ENCODE assay signal across 11 cellular contexts in genomic region chr22:24391836-24392217, GRCh38. TPM values are rescaled to one million over a fixed set of nuclear protein-coding genes. Genes with fewer than 3 reads are reported as not detected.
DNase-seq lines count a peak whose midpoint lies in the region; ATAC-seq and TF ChIP-seq lines count a peak whose summit lies in the region.
"Had no signal": no experiment of that assay in that cellular context is flagged by ENCODE, and none has a peak within 500 bp of the region (broad histone marks: within the 10 kb centered on the region; RNA-seq: fewer than 3 reads in every experiment).

No MANE protein-coding gene starts in this region.

- H3K4me1 Mint-ChIP-seq in activated CD4-positive, alpha-beta memory T cell treated with anti-CD3 and anti-CD28 coated beads, Interleukin-2, amount 10 ng/mL, durations not matched to agents 7 days and 5 days: peaks cover 26% of the 10 kb centered on the region
- peaks cover 10% of the 10 kb centered on the region for H3K4me1 Mint-ChIP-seq in activated CD4-positive, alpha-beta memory T cell treated with anti-CD3 and anti-CD28 coated beads for 36 hours (ENCODE audit: low read depth)

- H3K4me3 ChIP-seq in PC-9: no peak overlapping the region
- no peak overlapping the region for H3K4me3 ChIP-seq in spleen
- H3K4me3 ChIP-seq: lung had no signal

- H3K4me2 ChIP-seq in PC-9: no peak overlapping the region

- H3K4me1 ChIP-seq in PC-9 (replicated peaks; ENCODE audit: insufficient read depth) (no peaks in the 10 kb centered on the region), spleen (peaks cover 3 to 54% (median 19%) of the 10 kb centered on the region in 6 donors)

- WGBS in spleen, 5 donors: 73 to 80% (median 76%) methylated on average over 3 of the region's 3 CpGs

- DNase-seq in activated CD4-positive, alpha-beta memory T cell treated with anti-CD3 and anti-CD28 coated beads, Interleukin-2, amount 10 ng/mL, durations not matched to agents 7 days and 5 days: no peak
- no peak for DNase-seq in activated CD4-positive, alpha-beta memory T cell treated with anti-CD3 and anti-CD28 coated beads for 36 hours
- DNase-seq in PC-9: peak in 1 of 2 experiments; percentile 76
- peak; percentile 75 for DNase-seq in fibroblast of gingiva (ENCODE audit: low read depth)
- no peak for DNase-seq in spleen
- DNase-seq in NCI-H1105 (lab: John Stamatoyannopoulos, UW): no peak
- no peak for DNase-seq in NCI-H187 treated with DMSO at 0.1 percent for 48 hours (lab: John Stamatoyannopoulos, UW)

- intact Hi-C loops in activated CD4-positive, alpha-beta memory T cell treated with anti-CD3 and anti-CD28 coated beads for 36 hours (cut with micrococcal nuclease): no loop called here
- intact Hi-C loops in PC-9 (cut with micrococcal nuclease; ENCODE audit: unreplicated experiment): no loop called here
- intact Hi-C loops in spleen (cut with DNase I; ENCODE audit: low total_unique reads): no loop called here

- peaks cover 11% of the 10 kb centered on the region; the same call in 1 of the 2 replicates for H3K36me3 ChIP-seq in PC-9 (ENCODE audit: low read depth)
- H3K36me3 ChIP-seq in spleen: peaks cover 3 to 47% (median 13%) of the 10 kb centered on the region in 6 donors

- H3K27me3 Mint-ChIP-seq in activated CD4-positive, alpha-beta memory T cell treated with anti-CD3 and anti-CD28 coated beads, Interleukin-2, amount 10 ng/mL, durations not matched to agents 7 days and 5 days: no peaks in the 10 kb centered on the region
- H3K27me3 Mint-ChIP-seq in activated CD4-positive, alpha-beta memory T cell treated with anti-CD3 and anti-CD28 coated beads for 36 hours: no peaks in the 10 kb centered on the region
- H3K27me3 Mint-ChIP-seq: activated naive CD4-positive, alpha-beta T cell treated with anti-CD3 and anti-CD28 coated beads, Interleukin-2, amount 50 U/mL, for 24 hours had no signal

- H2AFZ ChIP-seq in PC-9: no peak overlapping the region

- no peak overlapping the region for H3K4me3 Mint-ChIP-seq in activated CD4-positive, alpha-beta memory T cell treated with anti-CD3 and anti-CD28 coated beads, Interleukin-2, amount 10 ng/mL, durations not matched to agents 7 days and 5 days
- no peak overlapping the region for H3K4me3 Mint-ChIP-seq in activated CD4-positive, alpha-beta memory T cell treated with anti-CD3 and anti-CD28 coated beads for 36 hours
- H3K4me3 Mint-ChIP-seq: activated naive CD4-positive, alpha-beta T cell treated with anti-CD3 and anti-CD28 coated beads, Interleukin-2, amount 50 U/mL, for 24 hours; WTC11 had no signal

- H3K9me3 ChIP-seq in PC-9 (ENCODE audit: insufficient read depth, low read depth): no peaks in the 10 kb centered on the region
- no peaks in the 10 kb centered on the region for H3K9me3 ChIP-seq in spleen

- peak overlapping the region; percentile 42 for H3K27ac Mint-ChIP-seq in activated CD4-positive, alpha-beta memory T cell treated with anti-CD3 and anti-CD28 coated beads, Interleukin-2, amount 10 ng/mL, durations not matched to agents 7 days and 5 days
- H3K27ac Mint-ChIP-seq in activated CD4-positive, alpha-beta memory T cell treated with anti-CD3 and anti-CD28 coated beads for 36 hours: no peak overlapping the region
- H3K27ac Mint-ChIP-seq: activated naive CD4-positive, alpha-beta T cell treated with anti-CD3 and anti-CD28 coated beads, Interleukin-2, amount 50 U/mL, for 24 hours had no signal

- POLR2A ChIA-PET in activated CD4-positive, alpha-beta memory T cell treated with anti-CD3 and anti-CD28 coated beads, Interleukin-2, amount 10 ng/mL, durations not matched to agents 7 days and 5 days (lab: Charles Lee): interaction anchor here (1.1 kb wide), 1 partner anchor 10 kb away, joined by 3 read pairs; no protein-coding TSS in a partner anchor
- POLR2A ChIA-PET in activated CD4-positive, alpha-beta memory T cell treated with anti-CD3 and anti-CD28 coated beads for 36 hours (lab: Charles Lee): no interaction called here
- POLR2A ChIA-PET in PC-9 (lab: Charles Lee; ENCODE audit: unreplicated experiment): no interaction called here

- no TSS peak for BruUV-seq in PC-9 (replicated peaks; lab: Mats Ljungman, UMichigan)

- no peaks in the 10 kb centered on the region for H3K9me2 ChIP-seq in PC-9 (ENCODE audit: insufficient read depth)

- no peak for TF ChIP-seq CTCF in PC-9 (conservative IDR thresholded peaks at IDR 0.05)
- TF ChIP-seq CTCF in spleen (IDR thresholded peaks at IDR 0.05 in 8 of 11, conservative IDR thresholded peaks at IDR 0.05 in 3 of 11): no peak

- CTCF ChIA-PET in activated CD4-positive, alpha-beta memory T cell treated with anti-CD3 and anti-CD28 coated beads, Interleukin-2, amount 10 ng/mL, durations not matched to agents 7 days and 5 days (lab: Charles Lee): interaction anchor here (1.0 to 1.2 kb wide), 2 partner anchors 12 to 31 kb away, joined by 3 read pairs; no protein-coding TSS in a partner anchor
- CTCF ChIA-PET in activated CD4-positive, alpha-beta memory T cell treated with anti-CD3 and anti-CD28 coated beads for 36 hours (lab: Charles Lee): interaction anchor here (0.8 kb wide), 1 partner anchor 134 kb away, joined by 3 read pairs; no protein-coding TSS in a partner anchor
- CTCF ChIA-PET in PC-9 (lab: Charles Lee): no interaction called here

- TF ChIP-seq POLR2A in spleen (IDR thresholded peaks at IDR 0.05): no peak

- no peak for ATAC-seq in HG02759 (IDR thresholded peaks at IDR 0.05; ENCODE audit: unreplicated experiment)
- ATAC-seq: WTC11 had no signal

- H3F3A ChIP-seq in PC-9 (ENCODE audit: insufficient read depth, low read depth): no peaks in the 10 kb centered on the region

- no peaks in the 10 kb centered on the region for H3K79me2 ChIP-seq in PC-9 (ENCODE audit: low read depth)

- no peaks in the 10 kb centered on the region for H3K9me3 Mint-ChIP-seq in activated CD4-positive, alpha-beta memory T cell treated with anti-CD3 and anti-CD28 coated beads, Interleukin-2, amount 10 ng/mL, durations not matched to agents 7 days and 5 days
- no peaks in the 10 kb centered on the region for H3K9me3 Mint-ChIP-seq in activated CD4-positive, alpha-beta memory T cell treated with anti-CD3 and anti-CD28 coated beads for 36 hours
- H3K9me3 Mint-ChIP-seq: activated naive CD4-positive, alpha-beta T cell treated with anti-CD3 and anti-CD28 coated beads, Interleukin-2, amount 50 U/mL, for 24 hours; WTC11 had no signal

- no peaks in the 10 kb centered on the region for H4K20me1 ChIP-seq in PC-9 (ENCODE audit: insufficient read depth)

- H3K27ac ChIP-seq in PC-9: peak overlapping the region; percentile 6; the same call in 1 of the 2 replicates
- peak overlapping the region in 6 of 8 donors; percentile 21 to 71 (median 62) for H3K27ac ChIP-seq in spleen

- peaks cover 27% of the 10 kb centered on the region for H3K36me3 Mint-ChIP-seq in activated CD4-positive, alpha-beta memory T cell treated with anti-CD3 and anti-CD28 coated beads, Interleukin-2, amount 10 ng/mL, durations not matched to agents 7 days and 5 days (ENCODE audit: low read depth)
- H3K36me3 Mint-ChIP-seq in activated CD4-positive, alpha-beta memory T cell treated with anti-CD3 and anti-CD28 coated beads for 36 hours: peaks cover 10% of the 10 kb centered on the region

- no peaks in the 10 kb centered on the region for H3K27me3 ChIP-seq in PC-9 (ENCODE audit: insufficient read depth, low read depth)
- H3K27me3 ChIP-seq in spleen (replicated peaks in 1 of 7): no peaks in the 10 kb centered on the region

RNA-seq across cellular contexts. Expression of gene ADORA2A, which starts 35.6 kb away (rescaled TPM):
- total RNA-seq in activated CD4-positive, alpha-beta memory T cell treated with anti-CD3 and anti-CD28 coated beads, Interleukin-2, amount 10 ng/mL, durations not matched to agents 7 days and 5 days: 10 to 100 TPM; 19.7 to 19.8 TPM
- 10 to 100 TPM; 30.5 to 33.0 TPM for total RNA-seq in activated CD4-positive, alpha-beta memory T cell treated with anti-CD3 and anti-CD28 coated beads for 36 hours
- total RNA-seq in PC-9 (2021): 1.8 and 2.6 TPM in 2 replicates
- 10 to 100 TPM; 15.8 to 31.1 (median 25.2) TPM for total RNA-seq in spleen
- 10 to 100 TPM in 2 of 3 donors, 1 to 10 TPM in 1; 8.3 to 14.8 (median 14.2) TPM for polyA plus RNA-seq in spleen
